In genomic region chr1:160830321-160831153, GRCh38 we compare ENCODE assay signal across 8 cellular contexts. TPM values are rescaled to one million over a fixed set of nuclear protein-coding genes. Genes with fewer than 3 reads are reported as not detected.
DNase-seq lines count a peak whose midpoint lies in the region; ATAC-seq and TF ChIP-seq lines count a peak whose summit lies in the region.

No MANE protein-coding gene starts in this region.

- H3K36me3 ChIP-seq in SJSA1, result no peaks in the 10 kb centered on the region
- H3K36me3 ChIP-seq in heart right ventricle, result peaks cover 0 to 8% (median 0%) of the 10 kb centered on the region in 9 donors

- no peaks in the 10 kb centered on the region for H3K27me3 ChIP-seq in SJSA1 (replicated peaks)
- peaks cover 0 to 20% (median 0%) of the 10 kb centered on the region in 7 donors for H3K27me3 ChIP-seq in heart right ventricle

- H3K4me3 ChIP-seq in SJSA1 (no peak overlapping the region), heart right ventricle (no peak overlapping the region)

- intact Hi-C loops in heart right ventricle (cut with DNase I), result loop anchor here in 7 of 10 donors (5.0 to 10.0 kb wide), 5 partner anchors 106 to 264 kb away; partner anchors contain the start of genes KLHDC9 (in 3 of the 7) and ITLN2 (in 2 of the 7)

- WGBS in heart right ventricle, 2 donors, result 62 to 64% methylated on average over 8 of the region's 8 CpGs

- DNase-seq in DMS114 treated with DMSO at 0.1 percent for 48 hours (lab: John Stamatoyannopoulos, UW; ENCODE audit: unreplicated experiment) (peak; percentile 34), SJSA1 (ENCODE audit: low read depth in 1 of 2, low spot score in 2 of 2) (peak; percentile 10 to 59), heart right ventricle (peak; percentile 21 to 39)
- DNase-seq in activated effector memory CD4-positive, alpha-beta T cell treated with anti-CD3 and anti-CD28 coated beads, Interleukin-2, amount 50 U/mL, for 16 hours, result peak; percentile 91
- peak; percentile 43 to 78 for DNase-seq in stimulated activated CD4-positive, alpha-beta T cell treated with anti-CD3 and anti-CD28 coated beads, Interleukin-12 subunit alpha, Interleukin-12 subunit beta, amount 100 ng/mL, for 24 hours (ENCODE audit: low read depth in 2 of 2)

- H3K9me3 ChIP-seq in SJSA1 (replicated peaks), result no peaks in the 10 kb centered on the region
- no peaks in the 10 kb centered on the region for H3K9me3 ChIP-seq in heart right ventricle

- H3K4me1 ChIP-seq in SJSA1 (replicated peaks) (peaks cover 6% of the 10 kb centered on the region), heart right ventricle (no peaks in the 10 kb centered on the region)

- no peak overlapping the region for H3K27ac ChIP-seq in SJSA1
- no peak overlapping the region for H3K27ac ChIP-seq in heart right ventricle

- ATAC-seq in HG03103 (IDR thresholded peaks at IDR 0.05; ENCODE audit: low read depth, unreplicated experiment) (peak; percentile 52), heart right ventricle (peak in 2 of 8 donors; percentile 27 to 31), HG03108 (IDR thresholded peaks at IDR 0.05; ENCODE audit: unreplicated experiment) (no peak), GM21528 (IDR thresholded peaks at IDR 0.05; ENCODE audit: low FRiP score, unreplicated experiment) (no peak)

- peak in 7 of 9 donors; percentile 33 to 62 (median 53) for TF ChIP-seq CTCF in heart right ventricle (IDR thresholded peaks at IDR 0.05)

RNA-seq across cellular contexts. Expression of gene CD244, which starts 32.1 kb away (rescaled TPM):
- total RNA-seq in SJSA1 (2014; rRNA removed; shearing (Covaris generic)), result not detected in 2 replicates
- 1 to 10 TPM in 1 of 10 donors, under 1 TPM in 6, not detected in 3; 0.10 to 1.5 (median 0.25) TPM for total RNA-seq in heart right ventricle
- polyA plus RNA-seq in heart right ventricle, result under 1 TPM in 1 of 2 donors, not detected in 1; 0.12 TPM

RNA-seq across cellular contexts. Expression of gene LY9, which starts 34.6 kb away (rescaled TPM):
- not detected in 2 replicates for total RNA-seq in SJSA1 (2014; rRNA removed; shearing (Covaris generic))
- 1 to 10 TPM in 1 of 10 donors, under 1 TPM in 4, not detected in 5; 0.25 to 1.4 (median 0.42) TPM for total RNA-seq in heart right ventricle
- polyA plus RNA-seq in heart right ventricle, result under 1 TPM in 1 of 2 donors, not detected in 1; 0.10 TPM

RNA-seq across cellular contexts. Expression of gene ITLN1, which starts 54.4 kb away (rescaled TPM):
- not detected in 2 replicates for total RNA-seq in SJSA1 (2014; rRNA removed; shearing (Covaris generic))
- 100 to 1,000 TPM in 1 of 10 donors, 1 to 10 TPM in 6, under 1 TPM in 1, not detected in 2; 0.54 to 102 (median 3.2) TPM for total RNA-seq in heart right ventricle
- polyA plus RNA-seq in heart right ventricle, result 1 to 10 TPM; 2.8 to 2.9 TPM

Comparison
In these comparisons a context has a peak if more than half of its experiments do, and no peak if none do; other contexts are left out.
1. DNase-seq: peak in every context shown above with its lines; median percentile 91 in activated effector memory CD4-positive, alpha-beta T cell treated with anti-CD3 and anti-CD28 coated beads, Interleukin-2, amount 50 U/mL, for 16 hours; 60 in stimulated activated CD4-positive, alpha-beta T cell treated with anti-CD3 and anti-CD28 coated beads, Interleukin-12 subunit alpha, Interleukin-12 subunit beta, amount 100 ng/mL, for 24 hours; 34 in SJSA1; 34 in DMS114 treated with DMSO at 0.1 percent for 48 hours; 30 in heart right ventricle.